9 cellular contexts compared by ENCODE assay signal in genomic region chr16:9089660-9090059, GRCh38. TPM values are rescaled to one million over a fixed set of nuclear protein-coding genes. Genes with fewer than 3 reads are reported as not detected.
A peak's percentile ranks its signal among the peaks of the same experiment; 100 is the strongest.
DNase-seq lines count a peak whose midpoint lies in the region; ATAC-seq and TF ChIP-seq lines count a peak whose summit lies in the region.
"Had no signal": no experiment of that assay in that cellular context is flagged by ENCODE, and none has a peak within 500 bp of the region (broad histone marks: within the 10 kb centered on the region; RNA-seq: fewer than 3 reads in every experiment).

No MANE protein-coding gene starts in this region.

- H3K9me3 Mint-ChIP-seq in activated B cell treated with CpG ODN at 0.5 μM for 24 hours: no peaks in the 10 kb centered on the region
- no peaks in the 10 kb centered on the region for H3K9me3 Mint-ChIP-seq in stimulated activated effector memory CD8-positive, alpha-beta T cell treated with anti-CD3 and anti-CD28 coated beads, Interleukin-12 subunit alpha, Interleukin-12 subunit beta, amount 100 ng/mL, for 72 hours

- peaks cover 20% of the 10 kb centered on the region for H3K36me3 Mint-ChIP-seq in activated B cell treated with CpG ODN at 0.5 μM for 24 hours (ENCODE audit: low read depth)
- peaks cover 47% of the 10 kb centered on the region for H3K36me3 Mint-ChIP-seq in stimulated activated effector memory CD8-positive, alpha-beta T cell treated with anti-CD3 and anti-CD28 coated beads, Interleukin-12 subunit alpha, Interleukin-12 subunit beta, amount 100 ng/mL, for 72 hours

- H3K36me3 ChIP-seq in SK-N-SH (replicated peaks in 1 of 2; ENCODE audit: control insufficient read depth in 1 of 2, insufficient read depth in 2 of 2, low read length in 1 of 2) (peaks cover 10 to 17% of the 10 kb centered on the region in 2 experiments), iPS-15b (ENCODE audit: control insufficient read depth, insufficient read depth, low read length) (peaks cover 3% of the 10 kb centered on the region)

- peak overlapping the region; percentile 88 for H3K4me3 Mint-ChIP-seq in activated B cell treated with CpG ODN at 0.5 μM for 24 hours
- H3K4me3 Mint-ChIP-seq in stimulated activated effector memory CD8-positive, alpha-beta T cell treated with anti-CD3 and anti-CD28 coated beads, Interleukin-12 subunit alpha, Interleukin-12 subunit beta, amount 100 ng/mL, for 72 hours: peak overlapping the region; percentile 100

- no peaks in the 10 kb centered on the region for H3K9me2 ChIP-seq in SK-N-SH

- H3K9me3 ChIP-seq in SK-N-SH (no peaks in the 10 kb centered on the region), iPS-15b (ENCODE audit: control insufficient read depth, insufficient read depth, low read length) (no peaks in the 10 kb centered on the region)

- H3K4me3 ChIP-seq in SK-N-SH (ENCODE audit: low read depth in 2 of 2, low read length in 1 of 2) (peak overlapping the region in 1 of 2 experiments; percentile 57; a peak in 1 of 4 replicates), iPS-15b (ENCODE audit: low read depth, low read length) (peak overlapping the region; percentile 77)

- H3K4me2 ChIP-seq in SK-N-SH: no peak overlapping the region

- H3K4me1 ChIP-seq in SK-N-SH (ENCODE audit: control insufficient read depth in 1 of 2, insufficient read depth in 2 of 2, low read depth in 1 of 2, low read length in 1 of 2) (peaks cover 0 to 15% of the 10 kb centered on the region in 2 experiments; a peak in 2 of 4 replicates), iPS-15b (ENCODE audit: control insufficient read depth, insufficient read depth, low read length) (peaks cover 4% of the 10 kb centered on the region)

- no peaks in the 10 kb centered on the region for H3K27me3 ChIP-seq in SK-N-SH (ENCODE audit: insufficient read depth)
- H3K27me3 ChIP-seq in iPS-15b (ENCODE audit: control insufficient read depth, insufficient read depth, low read length): no peaks in the 10 kb centered on the region

- TF ChIP-seq EP300 in SK-N-SH (IDR thresholded peaks at IDR 0.05; ENCODE audit: borderline replicate concordance in 1 of 2, low read depth in 1 of 2, low read length in 1 of 2): no peak

- WGBS in SK-N-SH (ENCODE audit: low lambda C conversion rate): 98% methylated on average over 6 of the region's 6 CpGs

- H3K27ac ChIP-seq in SK-N-SH (ENCODE audit: low read depth in 2 of 2, low read length in 1 of 2): no peak overlapping the region; a peak in 1 of 4 replicates
- H3K27ac ChIP-seq: 22Rv1 had no signal

- TF ChIP-seq CTCF in SK-N-SH (IDR thresholded peaks at IDR 0.05) (no peak), activated B cell treated with CpG ODN at 0.5 μM for 24 hours (IDR thresholded peaks at IDR 0.05) (no peak)

- intact Hi-C loops in activated B cell treated with CpG ODN at 0.5 μM for 24 hours (cut with micrococcal nuclease): loop anchor here (2.0 to 5.0 kb wide), 6 partner anchors 35 to 1783 kb away; no protein-coding TSS in a partner anchor

- peak overlapping the region; percentile 79 for H2AFZ ChIP-seq in SK-N-SH (ENCODE audit: low read depth)

- no peak for TF ChIP-seq RAD21 in SK-N-SH (IDR thresholded peaks at IDR 0.05; ENCODE audit: low read length)

- H3F3A ChIP-seq in SK-N-SH (replicated peaks; ENCODE audit: insufficient read depth): no peaks in the 10 kb centered on the region

- peaks cover 36% of the 10 kb centered on the region for H3K4me1 Mint-ChIP-seq in activated B cell treated with CpG ODN at 0.5 μM for 24 hours
- H3K4me1 Mint-ChIP-seq in stimulated activated effector memory CD8-positive, alpha-beta T cell treated with anti-CD3 and anti-CD28 coated beads, Interleukin-12 subunit alpha, Interleukin-12 subunit beta, amount 100 ng/mL, for 72 hours: peaks cover 27% of the 10 kb centered on the region

- H3K9ac ChIP-seq in SK-N-SH (no peak overlapping the region), iPS-15b (ENCODE audit: low read depth, low read length) (peak overlapping the region; percentile 48)

- POLR2A ChIA-PET in SK-N-SH (lab: Yijun Ruan, JAX) (no interaction called here), activated B cell treated with CpG ODN at 0.5 μM for 24 hours (lab: Charles Lee) (interaction anchor here (0.8 to 4.5 kb wide), 4 partner anchors 10 to 469 kb away, joined by 3 to 145 read pairs (median 32); partner anchors contain the start of gene METTL22)

- ATAC-seq in SK-N-SH treated with all-trans-retinoic acid at 6 μM for 48 hours (no peak), activated B cell treated with CpG ODN at 0.5 μM for 24 hours (ENCODE audit: low read depth) (no peak), HG03175 (IDR thresholded peaks at IDR 0.05; ENCODE audit: unreplicated experiment) (no peak), HG03196 (IDR thresholded peaks at IDR 0.05; ENCODE audit: unreplicated experiment) (no peak), GM19324 (IDR thresholded peaks at IDR 0.05; ENCODE audit: low FRiP score, unreplicated experiment) (no peak)
- ATAC-seq in stimulated activated effector memory CD8-positive, alpha-beta T cell treated with anti-CD3 and anti-CD28 coated beads, Interleukin-12 subunit alpha, Interleukin-12 subunit beta, amount 100 ng/mL, for 72 hours: no peak

- CTCF ChIA-PET in SK-N-SH (lab: Yijun Ruan, JAX): interaction anchor here (0.7 to 1.0 kb wide), 3 partner anchors 8 to 455 kb away, joined by 3 read pairs; no protein-coding TSS in a partner anchor
- CTCF ChIA-PET in activated B cell treated with CpG ODN at 0.5 μM for 24 hours (lab: Charles Lee): interaction anchor here (1.2 kb wide), 1 partner anchor 11 kb away, joined by 4 read pairs; no protein-coding TSS in a partner anchor

- peaks cover 21% of the 10 kb centered on the region for H4K20me1 ChIP-seq in SK-N-SH (ENCODE audit: insufficient read depth)

- H3K79me2 ChIP-seq in SK-N-SH (ENCODE audit: insufficient read depth): peaks cover 31% of the 10 kb centered on the region

- DNase-seq in SK-N-SH: no peak
- DNase-seq in activated B cell treated with CpG ODN at 0.5 μM for 24 hours: no peak
- DNase-seq in stimulated activated effector memory CD8-positive, alpha-beta T cell treated with anti-CD3 and anti-CD28 coated beads, Interleukin-12 subunit alpha, Interleukin-12 subunit beta, amount 100 ng/mL, for 72 hours (ENCODE audit: low spot score in 2 of 2): no peak

- no peaks in the 10 kb centered on the region for H3K27me3 Mint-ChIP-seq in activated B cell treated with CpG ODN at 0.5 μM for 24 hours

- peak overlapping the region; percentile 67 for H3K27ac Mint-ChIP-seq in activated B cell treated with CpG ODN at 0.5 μM for 24 hours
- H3K27ac Mint-ChIP-seq in stimulated activated effector memory CD8-positive, alpha-beta T cell treated with anti-CD3 and anti-CD28 coated beads, Interleukin-12 subunit alpha, Interleukin-12 subunit beta, amount 100 ng/mL, for 72 hours: peak overlapping the region; percentile 94

TF ChIP-seq in SK-N-SH, 30 proteins besides CTCF, POLR2A, EP300 and RAD21 (continues in another document):
- no peak for TF ChIP-seq YY1 (IDR thresholded peaks at IDR 0.05; ENCODE audit: low read depth)
- TF ChIP-seq IRF3 (IDR thresholded peaks at IDR 0.05; ENCODE audit: low read depth, low read length): no peak

TF ChIP-seq in SK-N-SH treated with all-trans-retinoic acid at 6 μM for 48 hours, 23 proteins besides CTCF, POLR2A, EP300 and RAD21:
- TF ChIP-seq RARB (CRISPR knock-in tag; IDR thresholded peaks at IDR 0.05): no peak
- TF ChIP-seq GLIS3 (CRISPR knock-in tag; IDR thresholded peaks at IDR 0.05): no peak
- TF ChIP-seq ZNF8 (CRISPR knock-in tag; IDR thresholded peaks at IDR 0.05): no peak
- TF ChIP-seq ESRRG (CRISPR knock-in tag; IDR thresholded peaks at IDR 0.05): no peak

RNA-seq across cellular contexts. Expression of gene HAPSTR1, which starts 1.8 kb away (rescaled TPM):
- 7.0 and 8.6 TPM in 2 replicates for polyA plus RNA-seq in SK-N-SH (2012; rRNA removed)
- 9.4 and 11.4 TPM in 2 replicates for polyA plus RNA-seq in SK-N-SH (2012; cell fraction: cytosol; rRNA removed)
- 10.2 and 13.8 TPM in 2 replicates for polyA plus RNA-seq in SK-N-SH (2012; cell fraction: nucleus; rRNA removed)
- total RNA-seq in activated B cell treated with CpG ODN at 0.5 μM for 24 hours: 77.0 and 85.6 TPM in 2 replicates
